Comparison of ENCODE assay signal across 1 cellular context in genomic region chr1:235068155-235069121, GRCh38.
TF ChIP-seq lines count a peak whose summit lies in the region.

No MANE protein-coding gene starts in this region.

TF ChIP-seq in HepG2, 621 proteins besides CTCF, POLR2A, EP300 and RAD21 (continued from another document and continues in another):
- TF ChIP-seq THRA (CRISPR knock-in tag; IDR thresholded peaks at IDR 0.05; ENCODE audit: borderline replicate concordance), result peak; percentile 88; the same call in 1 of the 2 replicates
- TF ChIP-seq ARHGAP35 (CRISPR knock-in tag; IDR thresholded peaks at IDR 0.05; ENCODE audit: borderline replicate concordance), result peak; percentile 34; the same call in 1 of the 2 replicates
- TF ChIP-seq PLSCR1 (CRISPR knock-in tag; IDR thresholded peaks at IDR 0.05; ENCODE audit: borderline replicate concordance), result no peak
- TF ChIP-seq PCBP2 (optimal IDR thresholded peaks at IDR 0.05; ENCODE audit: low read depth, low read length, poor library complexity, severe bottlenecking), result no peak
- peak; percentile 96 for TF ChIP-seq FOXO1 (CRISPR knock-in tag; IDR thresholded peaks at IDR 0.05)
- TF ChIP-seq ZNF687 (CRISPR knock-in tag; IDR thresholded peaks at IDR 0.05), result peak; percentile 89
- peak; percentile 54 for TF ChIP-seq XRCC5 (optimal IDR thresholded peaks at IDR 0.05; ENCODE audit: low read length)
- TF ChIP-seq MLLT10 (CRISPR knock-in tag; IDR thresholded peaks at IDR 0.05), result no peak
- no peak for TF ChIP-seq E2F1 (CRISPR knock-in tag; IDR thresholded peaks at IDR 0.05)
- peak; percentile 87 for TF ChIP-seq PPARG (CRISPR knock-in tag; conservative IDR thresholded peaks at IDR 0.05)
- TF ChIP-seq MAX (IDR thresholded peaks at IDR 0.05), result no peak
- TF ChIP-seq RFXAP (CRISPR knock-in tag; IDR thresholded peaks at IDR 0.05; ENCODE audit: borderline replicate concordance), result peak; percentile 68
- no peak for TF ChIP-seq TIGD3 (CRISPR knock-in tag; IDR thresholded peaks at IDR 0.05; ENCODE audit: borderline replicate concordance)
- TF ChIP-seq ZNF724P (CRISPR knock-in tag; IDR thresholded peaks at IDR 0.05; ENCODE audit: borderline replicate concordance), result no peak
- no peak for TF ChIP-seq ZNF543 (CRISPR knock-in tag; IDR thresholded peaks at IDR 0.05)
- TF ChIP-seq SRSF4 (IDR thresholded peaks at IDR 0.05; ENCODE audit: low read depth, low read length, poor library complexity, severe bottlenecking), result no peak
- no peak for TF ChIP-seq ZBTB42 (CRISPR knock-in tag; IDR thresholded peaks at IDR 0.05)
- TF ChIP-seq MATR3 (CRISPR knock-in tag; IDR thresholded peaks at IDR 0.05), result no peak
- no peak for TF ChIP-seq ETS1 (CRISPR knock-in tag; IDR thresholded peaks at IDR 0.05)
- peak; percentile 84; the same call in 1 of the 2 replicates for TF ChIP-seq ARID3A (IDR thresholded peaks at IDR 0.05; ENCODE audit: low read depth, low read length)
- no peak for TF ChIP-seq ZNF512 (CRISPR knock-in tag; IDR thresholded peaks at IDR 0.05)
- TF ChIP-seq GTF2F1 (IDR thresholded peaks at IDR 0.05; ENCODE audit: low read length), result no peak
- TF ChIP-seq ZBTB34 (CRISPR knock-in tag; IDR thresholded peaks at IDR 0.05), result no peak
- peak; percentile 85; the same call in 1 of the 2 replicates for TF ChIP-seq ZNF615 (CRISPR knock-in tag; IDR thresholded peaks at IDR 0.05; ENCODE audit: borderline replicate concordance)
- TF ChIP-seq ZNF672 (CRISPR knock-in tag; IDR thresholded peaks at IDR 0.05), result no peak
- no peak for TF ChIP-seq SRSF1 (optimal IDR thresholded peaks at IDR 0.05; ENCODE audit: low read depth, low read length)
- peak; percentile 87 for TF ChIP-seq KLF11 (CRISPR knock-in tag; IDR thresholded peaks at IDR 0.05)
- TF ChIP-seq HMGXB3 (CRISPR knock-in tag; IDR thresholded peaks at IDR 0.05; ENCODE audit: borderline replicate concordance), result peak; percentile 62
- peak; percentile 26; the same call in 1 of the 2 replicates for TF ChIP-seq MAFF (IDR thresholded peaks at IDR 0.05; ENCODE audit: low read depth, low read length)
- peak; percentile 64 for TF ChIP-seq PHF5A (CRISPR knock-in tag; IDR thresholded peaks at IDR 0.05; ENCODE audit: low read depth, unreplicated experiment)
- TF ChIP-seq USF2 (IDR thresholded peaks at IDR 0.05; ENCODE audit: low read depth, low read length), result no peak
- TF ChIP-seq USF2 (CRISPR knock-in tag; IDR thresholded peaks at IDR 0.05; ENCODE audit: borderline replicate concordance), result no peak
- TF ChIP-seq CREB1 (IDR thresholded peaks at IDR 0.05), result no peak
- TF ChIP-seq CREB1 (CRISPR knock-in tag; IDR thresholded peaks at IDR 0.05), result peak; percentile 49; the same call in 1 of the 2 replicates
- no peak for TF ChIP-seq ZNF75D (CRISPR knock-in tag; IDR thresholded peaks at IDR 0.05; ENCODE audit: borderline replicate concordance)
